ENCODE assay signal across 9 cellular contexts in genomic region chr4:4762909-4763814, GRCh38.
A peak's percentile ranks its signal among the peaks of the same experiment; 100 is the strongest.
DNase-seq lines count a peak whose midpoint lies in the region; ATAC-seq lines count a peak whose summit lies in the region.
"Had no signal": no experiment of that assay in that cellular context is flagged by ENCODE, and none has a peak within 500 bp of the region (broad histone marks: within the 10 kb centered on the region; RNA-seq: fewer than 3 reads in every experiment).

No MANE protein-coding gene starts in this region.

- peak overlapping the region; percentile 81 for H3K4ac ChIP-seq in mesendoderm (ENCODE audit: low read depth, low read length)

- H3K27me3 ChIP-seq in mesendoderm (ENCODE audit: insufficient read depth, low read length, poor library complexity) (no peaks in the 10 kb centered on the region), right cardiac atrium (ENCODE audit: control insufficient read depth, insufficient read depth) (no peaks in the 10 kb centered on the region)

- peak overlapping the region; percentile 66 for H3K27ac Mint-ChIP-seq in activated CD4-positive, alpha-beta memory T cell treated with anti-CD3 and anti-CD28 coated beads, Interleukin-2, amount 10 ng/mL, durations not matched to agents 7 days and 5 days

- peaks cover 4% of the 10 kb centered on the region for H3K9me3 Mint-ChIP-seq in activated CD4-positive, alpha-beta memory T cell treated with anti-CD3 and anti-CD28 coated beads, Interleukin-2, amount 10 ng/mL, durations not matched to agents 7 days and 5 days

- H3K4me3 ChIP-seq in mesendoderm (ENCODE audit: low read length), result no peak overlapping the region
- no peak overlapping the region for H3K4me3 ChIP-seq in right cardiac atrium (ENCODE audit: low read length)

- no peak overlapping the region for H4K5ac ChIP-seq in mesendoderm (ENCODE audit: low read length)

- peak overlapping the region; percentile 32 for H3K9ac ChIP-seq in mesendoderm (ENCODE audit: low read length)
- H3K9ac ChIP-seq: parathyroid adenoma had no signal

- H3K36me3 ChIP-seq in mesendoderm (ENCODE audit: control insufficient read depth, insufficient read depth, low read length), result no peaks in the 10 kb centered on the region

- no CpG with 5 or more reads among the region's 27 CpGs for WGBS in mesendoderm (ENCODE audit: extremely low coverage, insufficient coverage, low lambda C conversion rate)
- WGBS in right cardiac atrium, result 25% methylated on average over 27 of the region's 27 CpGs

- CTCF ChIA-PET in activated CD4-positive, alpha-beta memory T cell treated with anti-CD3 and anti-CD28 coated beads, Interleukin-2, amount 10 ng/mL, durations not matched to agents 7 days and 5 days (lab: Charles Lee), result no interaction called here

- H3K4me2 ChIP-seq in mesendoderm (ENCODE audit: low read length), result peak overlapping the region; percentile 7

- no peak overlapping the region for H4K8ac ChIP-seq in mesendoderm (ENCODE audit: low read depth, low read length)

- peak overlapping the region; percentile 53 for H3K23ac ChIP-seq in mesendoderm (ENCODE audit: low read length)

- H3K4me3 Mint-ChIP-seq in activated CD4-positive, alpha-beta memory T cell treated with anti-CD3 and anti-CD28 coated beads, Interleukin-2, amount 10 ng/mL, durations not matched to agents 7 days and 5 days, result no peak overlapping the region

- DNase-seq in EL (peak; percentile 59), mesendoderm (peak; percentile 98), NCI-H748 (lab: John Stamatoyannopoulos, UW; ENCODE audit: unreplicated experiment) (no peak), right cardiac atrium (no peak)
- DNase-seq in activated CD4-positive, alpha-beta memory T cell treated with anti-CD3 and anti-CD28 coated beads, Interleukin-2, amount 10 ng/mL, durations not matched to agents 7 days and 5 days, result peak; percentile 49
- DNase-seq in effector CD4-positive, alpha-beta T cell, result no peak

- POLR2A ChIA-PET in activated CD4-positive, alpha-beta memory T cell treated with anti-CD3 and anti-CD28 coated beads, Interleukin-2, amount 10 ng/mL, durations not matched to agents 7 days and 5 days (lab: Charles Lee), result no interaction called here

- H3K4me1 ChIP-seq in mesendoderm (ENCODE audit: control insufficient read depth, low read depth, low read length) (peaks cover 33% of the 10 kb centered on the region), right cardiac atrium (ENCODE audit: control insufficient read depth, insufficient read depth, low read length) (no peaks in the 10 kb centered on the region)
- H3K4me1 ChIP-seq: parathyroid adenoma had no signal

- H2BK5ac ChIP-seq in mesendoderm (ENCODE audit: low read length), result peak overlapping the region; percentile 86

- intact Hi-C loops in right cardiac atrium (cut with DNase I), result no loop called here

- ATAC-seq in GM19455 (IDR thresholded peaks at IDR 0.05; ENCODE audit: unreplicated experiment), result peak; percentile 90
- ATAC-seq in HG03354 (IDR thresholded peaks at IDR 0.05; ENCODE audit: poor library complexity, severe bottlenecking, unreplicated experiment), result peak; percentile 92
- ATAC-seq in right cardiac atrium, result no peak

- H3K27ac ChIP-seq in mesendoderm (ENCODE audit: low read depth, low read length), result peak overlapping the region; percentile 92
- no peak overlapping the region for H3K27ac ChIP-seq in right cardiac atrium (ENCODE audit: low read length)
- H3K27ac ChIP-seq: parathyroid adenoma had no signal

- H2AK5ac ChIP-seq in mesendoderm (ENCODE audit: low read length), result peak overlapping the region; percentile 94

- no peaks in the 10 kb centered on the region for H3K79me2 ChIP-seq in mesendoderm (ENCODE audit: control insufficient read depth, insufficient read depth, low read length)
- H3K79me2 ChIP-seq: parathyroid adenoma had no signal

- no peak overlapping the region for H2BK15ac ChIP-seq in mesendoderm (replicated peaks; ENCODE audit: low read depth)

- no peaks in the 10 kb centered on the region for H3K9me3 ChIP-seq in right cardiac atrium (ENCODE audit: control insufficient read depth, low read length)

- H2BK120ac ChIP-seq in mesendoderm (ENCODE audit: low read depth, low read length), result no peak overlapping the region

- peaks cover 2% of the 10 kb centered on the region for H3K27me3 Mint-ChIP-seq in activated CD4-positive, alpha-beta memory T cell treated with anti-CD3 and anti-CD28 coated beads, Interleukin-2, amount 10 ng/mL, durations not matched to agents 7 days and 5 days

- H3K56ac ChIP-seq in mesendoderm (ENCODE audit: low read length), result peak overlapping the region; percentile 82

- peaks cover 21% of the 10 kb centered on the region for H3K4me1 Mint-ChIP-seq in activated CD4-positive, alpha-beta memory T cell treated with anti-CD3 and anti-CD28 coated beads, Interleukin-2, amount 10 ng/mL, durations not matched to agents 7 days and 5 days

- H3K36me3 Mint-ChIP-seq in activated CD4-positive, alpha-beta memory T cell treated with anti-CD3 and anti-CD28 coated beads, Interleukin-2, amount 10 ng/mL, durations not matched to agents 7 days and 5 days (ENCODE audit: low read depth), result peaks cover 3% of the 10 kb centered on the region

- H3K79me1 ChIP-seq in mesendoderm (ENCODE audit: low read length), result no peaks in the 10 kb centered on the region

- peak overlapping the region; percentile 54 for H3K18ac ChIP-seq in mesendoderm (ENCODE audit: low read length)

Comparison
In these comparisons a context has a peak if more than half of its experiments do, and no peak if none do; other contexts are left out.
1. DNase-seq: peak in EL (single experiment), activated CD4-positive, alpha-beta memory T cell treated with anti-CD3 and anti-CD28 coated beads, Interleukin-2, amount 10 ng/mL, durations not matched to agents 7 days and 5 days (single experiment) and mesendoderm (single experiment); none in NCI-H748 (single experiment), effector CD4-positive, alpha-beta T cell (single experiment) and right cardiac atrium (0 of 3).
2. ATAC-seq: peak in GM19455 (single experiment) and HG03354 (single experiment); none in right cardiac atrium (0 of 2).